ENCODE assay signal across 33 cellular contexts in the genomic region with DNA sequence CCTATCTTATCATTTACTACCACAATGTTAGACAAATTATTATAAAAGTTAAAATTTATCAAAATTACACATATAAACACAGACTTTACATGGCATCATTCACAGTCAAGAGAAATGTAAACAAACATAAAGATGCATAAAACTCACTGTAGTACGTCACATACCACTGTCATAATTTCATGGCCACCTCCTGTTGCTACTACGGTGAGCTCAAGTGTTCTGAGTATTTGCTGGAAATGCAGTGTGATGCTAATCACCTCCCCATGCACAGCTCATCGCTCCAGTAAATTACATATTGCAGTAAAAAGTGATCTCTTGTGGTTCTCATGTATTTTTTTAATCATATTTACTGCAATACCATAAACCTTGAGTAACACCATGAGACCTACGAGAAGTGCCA.
"Had no signal": no experiment of that assay in that cellular context is flagged by ENCODE, and none has a peak within 500 bp of the region (broad histone marks: within the 10 kb centered on the region; RNA-seq: fewer than 3 reads in every experiment).

No MANE protein-coding gene starts in this region.

- H3K4me2 ChIP-seq: smooth muscle cell had no signal

- H3K27ac ChIP-seq: neutrophil, ovary, parathyroid adenoma, psoas muscle, skin epidermis, spleen, suprapubic skin, testis, tibial artery, transverse colon, upper lobe of right lung, uterus had no signal

- H3K79me2 ChIP-seq: parathyroid adenoma had no signal

- H3K9ac ChIP-seq: parathyroid adenoma had no signal

- ATAC-seq: naive thymus-derived CD8-positive, alpha-beta T cell; natural killer cell treated with Interleukin-12 subunit alpha and Interleukin-12 subunit beta and Interleukin-15 and Interleukin-18, amount 100 ng/mL, for 72 hours; psoas muscle; right cardiac atrium; sciatic nerve; stimulated activated memory B cell treated with anti-CD40 and anti-IgM and Interleukin-4, amounts not matched to agents 10 μg/mL and 1 μg/mL and 100 μg/mL, for 72 hours; stimulated activated naive CD8-positive, alpha-beta T cell treated with anti-CD3 and anti-CD28 coated beads, Interleukin-15, amount 100 ng/mL, for 72 hours; stimulated activated naive CD8-positive, alpha-beta T cell treated with anti-CD3 and anti-CD28 coated beads, Interleukin-15, Interleukin-2, amounts not matched to agents 100 U/mL and 50 U/mL, for 24 hours; upper lobe of right lung had no signal

- H3K4me3 Mint-ChIP-seq: naive thymus-derived CD8-positive, alpha-beta T cell; natural killer cell treated with Interleukin-12 subunit alpha and Interleukin-12 subunit beta and Interleukin-15 and Interleukin-18, amount 100 ng/mL, for 72 hours; nephron progenitor cell; neural crest cell; stimulated activated memory B cell treated with anti-CD40 and anti-IgM and Interleukin-4, amounts not matched to agents 10 μg/mL and 1 μg/mL and 100 μg/mL, for 72 hours; stimulated activated naive CD8-positive, alpha-beta T cell treated with anti-CD3 and anti-CD28 coated beads, Interleukin-15, amount 100 ng/mL, for 72 hours; type B pancreatic cell had no signal

- H3K36me3 Mint-ChIP-seq: natural killer cell treated with Interleukin-12 subunit alpha and Interleukin-12 subunit beta and Interleukin-15 and Interleukin-18, amount 100 ng/mL, for 72 hours; stimulated activated memory B cell treated with anti-CD40 and anti-IgM and Interleukin-4, amounts not matched to agents 10 μg/mL and 1 μg/mL and 100 μg/mL, for 72 hours; type B pancreatic cell had no signal

- H3K4me1 Mint-ChIP-seq: nephron progenitor cell; stimulated activated memory B cell treated with anti-CD40 and anti-IgM and Interleukin-4, amounts not matched to agents 10 μg/mL and 1 μg/mL and 100 μg/mL, for 72 hours; stimulated activated naive CD8-positive, alpha-beta T cell treated with anti-CD3 and anti-CD28 coated beads, Interleukin-15, amount 100 ng/mL, for 72 hours had no signal

- H3K4me1 ChIP-seq: parathyroid adenoma, psoas muscle, spleen, suprapubic skin, tibial artery, transverse colon, upper lobe of right lung, uterus had no signal

- H3K27me3 ChIP-seq: neutrophil, ovary, testis, uterus had no signal

- H3K9me3 ChIP-seq: neutrophil, ovary, psoas muscle, suprapubic skin, testis, transverse colon, upper lobe of right lung, uterus had no signal

- H3K9me3 Mint-ChIP-seq: natural killer cell treated with Interleukin-12 subunit alpha and Interleukin-12 subunit beta and Interleukin-15 and Interleukin-18, amount 100 ng/mL, for 72 hours; neural crest cell; stimulated activated naive CD8-positive, alpha-beta T cell treated with anti-CD3 and anti-CD28 coated beads, Interleukin-15, amount 100 ng/mL, for 72 hours; type B pancreatic cell had no signal

- H3K36me3 ChIP-seq: neutrophil, ovary, spleen, suprapubic skin, tibial artery, transverse colon, upper lobe of right lung, uterus had no signal

- H3K27ac Mint-ChIP-seq: naive thymus-derived CD8-positive, alpha-beta T cell; natural killer cell treated with Interleukin-12 subunit alpha and Interleukin-12 subunit beta and Interleukin-15 and Interleukin-18, amount 100 ng/mL, for 72 hours; nephron progenitor cell; progenitor cell of endocrine pancreas; stimulated activated memory B cell treated with anti-CD40 and anti-IgM and Interleukin-4, amounts not matched to agents 10 μg/mL and 1 μg/mL and 100 μg/mL, for 72 hours; stimulated activated naive CD8-positive, alpha-beta T cell treated with anti-CD3 and anti-CD28 coated beads, Interleukin-15, amount 100 ng/mL, for 72 hours; type B pancreatic cell had no signal

- H2AFZ ChIP-seq: parathyroid adenoma had no signal

- DNase-seq: naive thymus-derived CD8-positive, alpha-beta T cell; nephron progenitor cell; nucleus accumbens; ovary; posterior cingulate gyrus; psoas muscle; right cardiac atrium; spleen; stimulated activated CD4-positive, alpha-beta T cell treated with anti-CD3 and anti-CD28 coated beads, Interleukin-12 subunit alpha, Interleukin-12 subunit beta, amount 100 ng/mL, for 4 hours; stimulated activated CD4-positive, alpha-beta T cell treated with anti-CD3 and anti-CD28 coated beads, Interleukin-1b, Interleukin-23, amount 100 ng/mL, for 48 hours; stimulated activated CD4-positive, alpha-beta T cell treated with anti-CD3 and anti-CD28 coated beads, Interleukin-4, amount 100 ng/mL, for 1 hour; stimulated activated CD4-positive, alpha-beta T cell treated with anti-CD3 and anti-CD28 coated beads, Interleukin-4, amount 100 ng/mL, for 4 hours; stimulated activated CD8-positive, alpha-beta memory T cell treated with anti-CD3 and anti-CD28 coated beads, Interleukin-4, amount 100 ng/mL, for 48 hours; stimulated activated naive CD4-positive, alpha-beta T cell; stimulated activated naive CD8-positive, alpha-beta T cell treated with anti-CD3 and anti-CD28 coated beads, Interleukin-15, amount 100 ng/mL, for 72 hours; stimulated activated naive CD8-positive, alpha-beta T cell treated with anti-CD3 and anti-CD28 coated beads, Interleukin-15, Interleukin-2, amounts not matched to agents 100 U/mL and 50 U/mL, for 24 hours; substantia nigra; testis; tibial artery; transverse colon; upper lobe of right lung; uterus had no signal

- H3K4me3 ChIP-seq: ovary, psoas muscle, skin epidermis, smooth muscle cell, spleen, suprapubic skin, testis, tibial artery, transverse colon, upper lobe of right lung, uterus had no signal
